ENCODE assay signal across 1 cellular context in the genomic region with DNA sequence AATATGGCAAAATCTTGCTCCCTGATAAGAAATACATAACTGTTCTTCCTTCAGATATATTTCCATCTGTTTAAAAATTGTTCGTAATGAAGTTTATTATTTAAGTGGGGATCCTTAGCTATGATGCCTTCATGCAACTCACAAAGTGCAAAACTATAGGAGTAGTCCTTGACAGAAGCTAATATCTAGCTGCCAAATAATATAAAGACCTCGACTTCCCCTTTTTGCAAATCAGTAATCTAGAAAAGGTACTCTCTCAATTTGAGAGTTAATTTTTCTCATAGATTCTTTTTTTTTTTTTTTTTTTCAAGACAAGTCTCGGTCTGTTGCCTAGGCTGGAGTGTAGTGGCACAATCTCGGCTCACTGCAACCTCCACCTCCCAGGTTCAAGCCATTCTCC.
TF ChIP-seq lines count a peak whose summit lies in the region.

No MANE protein-coding gene starts in this region.

TF ChIP-seq in K562, 482 proteins besides CTCF, POLR2A, EP300 and RAD21:
- TF ChIP-seq SPI1 (IDR thresholded peaks at IDR 0.05; ENCODE audit: borderline replicate concordance, low read depth, low read length) (0 out of 2 replicates have a peak, but pooled peaks have one; percentile 10), NR2C2 (CRISPR knock-in tag; IDR thresholded peaks at IDR 0.05) (no peak), NR2C2 (tag; IDR thresholded peaks at IDR 0.05) (no peak), SRSF3 (IDR thresholded peaks at IDR 0.05; ENCODE audit: insufficient read depth, low read length) (no peak)
